ENCODE assay signal across 13 cellular contexts in genomic region chr14:33932033-33932432, GRCh38. TPM values are rescaled to one million over a fixed set of nuclear protein-coding genes. Genes with fewer than 3 reads are reported as not detected.
"Had no signal": no experiment of that assay in that cellular context is flagged by ENCODE, and none has a peak within 500 bp of the region (broad histone marks: within the 10 kb centered on the region; RNA-seq: fewer than 3 reads in every experiment).

No MANE protein-coding gene starts in this region.

- H3K4me2 ChIP-seq: hepatocyte had no signal

- H3K27ac ChIP-seq: foreskin keratinocyte, hepatocyte had no signal

- DNase-seq: erythroblast; foreskin keratinocyte; kidney; left colon; naive thymus-derived CD4-positive, alpha-beta T cell; nephron progenitor cell; posterior cingulate gyrus; small intestine; stimulated activated CD4-positive, alpha-beta T cell treated with anti-CD3 and anti-CD28 coated beads, Interleukin-2, amount 100 ng/mL, for 48 hours; stimulated activated naive CD4-positive, alpha-beta T cell treated with Interleukin-2 at 50 U/mL for 16 hours; trophoblast cell had no signal

- ATAC-seq: foreskin keratinocyte; left colon; naive thymus-derived CD4-positive, alpha-beta T cell had no signal

- H3K4me1 ChIP-seq: foreskin keratinocyte had no signal

- H3K4me3 ChIP-seq: hepatocyte had no signal

- H2AFZ ChIP-seq: hepatocyte had no signal

- H3K27me3 ChIP-seq: foreskin keratinocyte, hepatocyte had no signal

RNA-seq across cellular contexts. Expression of gene EGLN3, which starts 18.8 kb away (rescaled TPM):
- polyA plus RNA-seq: endothelial cell of umbilical vein had no signal
